8 cellular contexts compared by ENCODE assay signal in genomic region chr12:53726946-53727309, GRCh38. TPM values are rescaled to one million over a fixed set of nuclear protein-coding genes. Genes with fewer than 3 reads are reported as not detected.
DNase-seq lines count a peak whose midpoint lies in the region; ATAC-seq, FAIRE-seq and TF ChIP-seq lines count a peak whose summit lies in the region.

No MANE protein-coding gene starts in this region.

- H3K4me3 ChIP-seq in AG04449 (ENCODE audit: low read depth, low read length) (peak overlapping the region; percentile 95), adipocyte (ENCODE audit: low read length) (peak overlapping the region; percentile 94), thoracic aorta (peak overlapping the region; percentile 83)

- peak; percentile 0 for ATAC-seq in HG02678 (IDR thresholded peaks at IDR 0.05; ENCODE audit: unreplicated experiment)
- ATAC-seq in thoracic aorta (ENCODE audit: insufficient number of reproducible peaks, low FRiP score, low read depth) = no peak
- no peak for ATAC-seq in GM21576 (IDR thresholded peaks at IDR 0.05; ENCODE audit: unreplicated experiment)
- ATAC-seq in GM18867 (IDR thresholded peaks at IDR 0.05; ENCODE audit: unreplicated experiment) = no peak

- H3K9me3 ChIP-seq in adipocyte (ENCODE audit: control insufficient read depth, low read length) (no peaks in the 10 kb centered on the region), thoracic aorta (no peaks in the 10 kb centered on the region)

- FAIRE-seq in H54 (lab: Jason Lieb, UNC) = no peak

- TF ChIP-seq POLR2A in H54 (IDR thresholded peaks at IDR 0.05; ENCODE audit: low read depth, low read length) = no peak

- H3K36me3 ChIP-seq in adipocyte (ENCODE audit: control insufficient read depth, insufficient read depth, low read length, severe bottlenecking) = peaks cover 32% of the 10 kb centered on the region
- H3K36me3 ChIP-seq in thoracic aorta = peaks cover 22% of the 10 kb centered on the region

- POLR2A ChIA-PET in AG04449 (lab: Yijun Ruan, JAX) = no interaction called here

- peaks cover 36% of the 10 kb centered on the region for H3K4me1 ChIP-seq in adipocyte (ENCODE audit: control insufficient read depth, insufficient read depth, low read length)
- peaks cover 11 to 41% of the 10 kb centered on the region in 2 donors for H3K4me1 ChIP-seq in thoracic aorta (ENCODE audit: control insufficient read depth in 1 of 2, low read depth in 2 of 2)

- H3K27me3 ChIP-seq in adipocyte (replicated peaks; ENCODE audit: control insufficient read depth, insufficient read depth, low read length) = no peaks in the 10 kb centered on the region
- no peaks in the 10 kb centered on the region for H3K27me3 ChIP-seq in thoracic aorta (replicated peaks; ENCODE audit: insufficient read depth)

- peak overlapping the region; percentile 93 for H3K9ac ChIP-seq in adipocyte (ENCODE audit: low read length)

- CTCF ChIA-PET in AG04449 (lab: Yijun Ruan, JAX) = interaction anchor here (2.2 to 24.8 kb wide), 5 partner anchors 11 to 30 kb away, joined by 8 to 941 read pairs (median 16); no protein-coding TSS in a partner anchor

- peak overlapping the region; percentile 62 to 67 for H3K27ac ChIP-seq in thoracic aorta

- DNase-seq in AG04449 (ENCODE audit: low read depth, low spot score) (no peak), adipocyte (ENCODE audit: low read depth) (peak; percentile 67), kidney tubule cell (ENCODE audit: low spot score) (peak; percentile 20), thoracic aorta (ENCODE audit: low spot score) (no peak), H54 (ENCODE audit: insufficient read length, low spot score) (no peak)

- TF ChIP-seq CTCF in AG04449 (IDR thresholded peaks at IDR 0.05; ENCODE audit: insufficient read depth, low read length, missing control alignments) (no peak), thoracic aorta (IDR thresholded peaks at IDR 0.05) (no peak)

RNA-seq across cellular contexts. Expression of gene CALCOCO1, which starts 0.3 kb away (rescaled TPM):
- total RNA-seq in thoracic aorta = 100 to 1,000 TPM; 272 to 336 TPM

RNA-seq across cellular contexts. Expression of gene CISTR, which starts 24.9 kb away (rescaled TPM):
- not detected for total RNA-seq in thoracic aorta

RNA-seq across cellular contexts. Expression of gene ATP5MC2, which starts 51.0 kb away (rescaled TPM):
- 100 to 1,000 TPM; 168 to 175 TPM for total RNA-seq in thoracic aorta

Comparison
In these comparisons a context has a peak if more than half of its experiments do, and no peak if none do; other contexts are left out.
1. DNase-seq: peak in adipocyte (single experiment) and kidney tubule cell (single experiment); none in AG04449 (single experiment), thoracic aorta (single experiment) and H54 (single experiment).
2. Peak in every context shown above with its lines, with median percentiles within 50 percentile points of each other: H3K4me3 ChIP-seq.